Comparison of ENCODE assay signal across 13 cellular contexts in genomic region chr17:34638526-34639260, GRCh38. TPM values are rescaled to one million over a fixed set of nuclear protein-coding genes. Genes with fewer than 3 reads are reported as not detected.
DNase-seq lines count a peak whose midpoint lies in the region; ATAC-seq, FAIRE-seq and TF ChIP-seq lines count a peak whose summit lies in the region.
"Had no signal": no experiment of that assay in that cellular context is flagged by ENCODE, and none has a peak within 500 bp of the region (broad histone marks: within the 10 kb centered on the region; RNA-seq: fewer than 3 reads in every experiment).

No MANE protein-coding gene starts in this region.

- no peaks in the 10 kb centered on the region for H4K20me1 ChIP-seq in H1 (replicated peaks in 1 of 2; ENCODE audit: control insufficient read depth in 1 of 2, insufficient read depth in 2 of 2, low read length in 2 of 2)

- H3K9me3 ChIP-seq in NT2/D1 (ENCODE audit: insufficient read depth, low read length) (no peaks in the 10 kb centered on the region), H1 (ENCODE audit: insufficient read depth in 2 of 2, low read depth in 1 of 2, low read length in 1 of 2) (no peaks in the 10 kb centered on the region), spleen (no peaks in the 10 kb centered on the region)
- H3K9me3 ChIP-seq: upper lobe of right lung had no signal

- H4K5ac ChIP-seq in H1 (ENCODE audit: insufficient read length, low read depth, low read length): no peak overlapping the region

- peaks cover 8% of the 10 kb centered on the region for H3K4me1 Mint-ChIP-seq in activated T-cell treated with anti-CD3 and anti-CD28 coated beads, Interleukin-2, amount 50 U/mL, for 4 hours (ENCODE audit: low read depth)

- H3K4me3 ChIP-seq in NT2/D1 (ENCODE audit: insufficient read length, low read depth) (no peak overlapping the region), H1 (ENCODE audit: extremely low read depth in 1 of 4, insufficient read depth in 2 of 4, low read depth in 3 of 4, low read length in 4 of 4) (no peak overlapping the region), spleen (peak overlapping the region in 4 of 8 donors; percentile 45 to 75 (median 51))

- TF ChIP-seq POLR2A in H1 (IDR thresholded peaks at IDR 0.05; ENCODE audit: control extremely low read depth in 1 of 2, low read depth in 2 of 2, low read length in 2 of 2): no peak
- TF ChIP-seq POLR2A in spleen (IDR thresholded peaks at IDR 0.05): no peak

- H4K8ac ChIP-seq in H1 (ENCODE audit: extremely low read depth, insufficient read depth, low read length): peak overlapping the region; percentile 82

- H3K36me3 ChIP-seq in NT2/D1 (ENCODE audit: insufficient read depth, insufficient read length, low read length) (no peaks in the 10 kb centered on the region), H1 (ENCODE audit: control insufficient read depth in 2 of 4, insufficient read depth in 4 of 4, low read length in 3 of 4) (no peaks in the 10 kb centered on the region), spleen (no peaks in the 10 kb centered on the region)
- H3K36me3 ChIP-seq: upper lobe of right lung had no signal

- peak overlapping the region in 1 of 2 experiments; percentile 42; a peak in 1 of 4 replicates for H3K4me2 ChIP-seq in H1 (ENCODE audit: insufficient read depth in 1 of 2, low read depth in 2 of 2, low read length in 2 of 2)

- H3K79me1 ChIP-seq in H1 (ENCODE audit: low read depth, low read length): no peaks in the 10 kb centered on the region

- no peak overlapping the region for H3K23ac ChIP-seq in H1 (ENCODE audit: insufficient read length)

- H3K27me3 Mint-ChIP-seq in activated T-cell treated with anti-CD3 and anti-CD28 coated beads, Interleukin-2, amount 50 U/mL, for 4 hours (ENCODE audit: low read depth): peaks cover 18% of the 10 kb centered on the region

- H2AFZ ChIP-seq in H1 (ENCODE audit: low read length): no peak overlapping the region

- no peak for FAIRE-seq in H1 (lab: Jason Lieb, UNC)
- FAIRE-seq: A204.1, H54 had no signal

- H3K4ac ChIP-seq in H1 (replicated peaks; ENCODE audit: insufficient read length, low read depth, low read length): peak overlapping the region; percentile 61

- no peak overlapping the region for H3K56ac ChIP-seq in H1 (replicated peaks; ENCODE audit: insufficient read length, low read depth, low read length)

- CTCF ChIA-PET in H1 (lab: Charles Lee; ENCODE audit: partially characterized antibody): interaction anchor here (0.5 to 8.0 kb wide), 42 partner anchors 9 to 254 kb away, joined by 3 to 76 read pairs (median 4); no protein-coding TSS in a partner anchor

- H2BK12ac ChIP-seq in H1 (ENCODE audit: low read depth, low read length): 0 out of 2 replicates have a peak overlapping the region, but pooled peaks have one; percentile 27

- H3K14ac ChIP-seq in H1 (ENCODE audit: insufficient read length): no peak overlapping the region

- H3K4me1 ChIP-seq in NT2/D1 (ENCODE audit: insufficient read depth, insufficient read length): no peaks in the 10 kb centered on the region
- H3K4me1 ChIP-seq in H1 (replicated peaks in 1 of 4; ENCODE audit: control insufficient read depth in 3 of 4, insufficient read depth in 4 of 4, low read length in 3 of 4): peaks cover 0 to 9% (median 0%) of the 10 kb centered on the region in 4 experiments; a peak in 3 of 7 replicates
- H3K4me1 ChIP-seq in spleen: peaks cover 4 to 19% (median 16%) of the 10 kb centered on the region in 6 donors

- H2AK5ac ChIP-seq in H1 (ENCODE audit: low read depth, low read length): no peak overlapping the region

- H3K27me3 ChIP-seq in NT2/D1 (ENCODE audit: insufficient read depth, insufficient read length): peaks cover 48% of the 10 kb centered on the region
- H3K27me3 ChIP-seq in H1 (replicated peaks in 1 of 4; ENCODE audit: control insufficient read depth in 3 of 4, extremely low read depth in 1 of 4, insufficient read depth in 3 of 4, low read length in 3 of 4): peaks cover 2 to 27% (median 16%) of the 10 kb centered on the region in 4 experiments; a peak in 6 of 7 replicates
- H3K27me3 ChIP-seq in spleen (replicated peaks in 1 of 7): peaks cover 0 to 88% (median 23%) of the 10 kb centered on the region in 7 donors

- intact Hi-C loops in spleen (cut with DNase I; ENCODE audit: low total_unique reads): loop anchor here (10.0 kb wide), 1 partner anchor 214 kb away; no protein-coding TSS in a partner anchor

- no peak for TF ChIP-seq CTCF in H1 (IDR thresholded peaks at IDR 0.05; ENCODE audit: control extremely low read depth in 1 of 3, insufficient read depth in 1 of 3, low read depth in 1 of 3, low read length in 3 of 3)
- peak in 6 of 11 experiments; percentile 11 to 55 (median 26) for TF ChIP-seq CTCF in spleen (IDR thresholded peaks at IDR 0.05 in 8 of 11, conservative IDR thresholded peaks at IDR 0.05 in 3 of 11)

- POLR2A ChIA-PET in H1 (lab: Charles Lee; ENCODE audit: partially characterized antibody): no interaction called here

- no peak for DNase-seq in activated T-cell treated with anti-CD3 and anti-CD28 coated beads, Interleukin-2, amount 50 U/mL, for 4 hours
- DNase-seq in activated T-cell treated with anti-CD3 and anti-CD28 coated beads for 4 hours (no peak), NT2/D1 (ENCODE audit: low read depth, low spot score) (no peak), H1 (ENCODE audit: low read depth in 1 of 2, low spot score in 2 of 2) (no peak), spleen (no peak), mucosa of gallbladder (ENCODE audit: low spot score) (no peak), putamen (ENCODE audit: low spot score) (no peak), SIG-M5 (lab: John Stamatoyannopoulos, UW) (no peak)
- DNase-seq: DMS 273 treated with DMSO at 0.1 percent for 48 hours had no signal

- H3K27ac ChIP-seq in H1 (ENCODE audit: low read depth, low read length) (no peak overlapping the region), spleen (no peak overlapping the region)
- H3K27ac ChIP-seq: upper lobe of right lung had no signal

- H4K91ac ChIP-seq in H1 (replicated peaks; ENCODE audit: insufficient read length, low read length): no peak overlapping the region

- ATAC-seq in activated T-cell treated with anti-CD3 and anti-CD28 coated beads, Interleukin-2, amount 50 U/mL, for 4 hours: no peak

- H2BK15ac ChIP-seq in H1 (ENCODE audit: low read length): no peak overlapping the region

- no peak overlapping the region for H3K18ac ChIP-seq in H1 (ENCODE audit: extremely low read depth, low read length)

- H3K9me3 Mint-ChIP-seq in activated T-cell treated with anti-CD3 and anti-CD28 coated beads, Interleukin-2, amount 50 U/mL, for 4 hours: no peaks in the 10 kb centered on the region

- peak overlapping the region; percentile 72 for H3K4me3 Mint-ChIP-seq in activated T-cell treated with anti-CD3 and anti-CD28 coated beads, Interleukin-2, amount 50 U/mL, for 4 hours

- H3K9ac ChIP-seq in NT2/D1 (ENCODE audit: insufficient read length, low read depth): peak overlapping the region; percentile 10
- H3K9ac ChIP-seq in H1 (replicated peaks in 1 of 4; ENCODE audit: extremely low read depth in 1 of 4, low read depth in 3 of 4, low read length in 3 of 4): no peak overlapping the region

- no peaks in the 10 kb centered on the region for H3K79me2 ChIP-seq in H1 (ENCODE audit: control insufficient read depth in 1 of 2, insufficient read depth in 2 of 2, low read length in 2 of 2)

- no peaks in the 10 kb centered on the region for H3K23me2 ChIP-seq in H1 (ENCODE audit: low read depth, low read length)

- no peak for TF ChIP-seq EP300 in H1 (IDR thresholded peaks at IDR 0.05; ENCODE audit: borderline replicate concordance in 1 of 2, low read depth in 2 of 2, low read length in 2 of 2)

- H2BK120ac ChIP-seq in H1 (replicated peaks; ENCODE audit: low read depth, low read length): no peak overlapping the region

- no peak overlapping the region for H2BK20ac ChIP-seq in H1 (ENCODE audit: low read length)

- no peaks in the 10 kb centered on the region for H3K36me3 Mint-ChIP-seq in activated T-cell treated with anti-CD3 and anti-CD28 coated beads, Interleukin-2, amount 50 U/mL, for 4 hours (ENCODE audit: insufficient read depth)

- peak overlapping the region; percentile 21; the same call in 1 of the 2 replicates for H2BK5ac ChIP-seq in H1 (ENCODE audit: low read depth, low read length)

- 53% methylated on average over 16 of the region's 17 CpGs; no CpG with 5 or more reads in 1 of the 2 experiments for WGBS in H1 (ENCODE audit: extremely low coverage in 1 of 2, insufficient coverage in 1 of 2, insufficient read length in 1 of 2, insufficient replicate concordance in 2 of 2, low coverage in 1 of 2, low lambda C conversion rate in 2 of 2, missing lambda C conversion rate in 1 of 2), 2 experiments
- 43 to 64% (median 49%) methylated on average over 9 to 17 of the region's 17 CpGs for WGBS in spleen, 5 donors

- TF ChIP-seq RAD21 in H1 (IDR thresholded peaks at IDR 0.05 in 1 of 2, conservative IDR thresholded peaks at IDR 0.05 in 1 of 2; ENCODE audit: low read depth in 2 of 2, low read length in 2 of 2): no peak

TF ChIP-seq in H1, 55 proteins besides CTCF, POLR2A, EP300 and RAD21 (continues in another document):
- TF ChIP-seq NANOG (IDR thresholded peaks at IDR 0.05; ENCODE audit: insufficient read depth, low read depth, low read length, poor library complexity, severe bottlenecking) (no peak), CEBPB (IDR thresholded peaks at IDR 0.05; ENCODE audit: low read depth, low read length) (no peak; the same call in 1 of the 2 replicates), NRF1 (IDR thresholded peaks at IDR 0.05; ENCODE audit: low read depth, low read length) (no peak), BRCA1 (IDR thresholded peaks at IDR 0.05; ENCODE audit: low read depth, low read length) (no peak), FOSL1 (IDR thresholded peaks at IDR 0.05; ENCODE audit: insufficient read depth, low read depth, low read length) (no peak), MAFK (IDR thresholded peaks at IDR 0.05; ENCODE audit: low read depth, low read length) (no peak), CREB1 (IDR thresholded peaks at IDR 0.05) (no peak), CHD1 (IDR thresholded peaks at IDR 0.05; ENCODE audit: low read depth, low read length) (no peak), SP2 (IDR thresholded peaks at IDR 0.05; ENCODE audit: low read length) (no peak), SRF (IDR thresholded peaks at IDR 0.05; ENCODE audit: low read depth, low read length) (no peak)

RNA-seq across cellular contexts. Expression of gene TMEM132E, which starts 59.3 kb away (rescaled TPM):
- total RNA-seq in activated T-cell treated with anti-CD3 and anti-CD28 coated beads, Interleukin-2, amount 50 U/mL, for 4 hours: under 1 TPM; 0.05 to 0.14 (median 0.10) TPM
- 0.31 and 0.45 TPM in 2 replicates for total RNA-seq in H1 (2021; fragmentation: NEBNext Ultra II Directional; extraction: Animal tissue kit (Norgen Biotek cat#: 25700))
- polyA plus RNA-seq in H1 (2011; rRNA removed): 0.60 and 0.67 TPM in 2 replicates
- 0.35 TPM for polyA plus RNA-seq in H1 (2011; cell fraction: cytosol; rRNA removed)
- 2.6 TPM for polyA plus RNA-seq in H1 (2011; cell fraction: nucleus; rRNA removed)
- 0.18 to 0.65 TPM (median 0.55 TPM) in 4 replicates for polyA plus RNA-seq in H1 (2012, experiment 1 of 2)
- polyA plus RNA-seq in H1 (2012, experiment 2 of 2): 0.26 TPM
- polyA plus RNA-seq in H1 (2013, experiment 1 of 2): 0.32 TPM
- 0.17 TPM for polyA plus RNA-seq in H1 (2013, experiment 2 of 2)
- 0.24 and 0.69 TPM in 2 replicates for polyA minus RNA-seq in H1 (2011; rRNA and poly(A)+ RNA removed)
- 0.22 TPM for polyA minus RNA-seq in H1 (2011; cell fraction: cytosol; rRNA and poly(A)+ RNA removed)
- 0.40 TPM for polyA minus RNA-seq in H1 (2011; cell fraction: nucleus; rRNA and poly(A)+ RNA removed)
- total RNA-seq in spleen: under 1 TPM; 0.09 to 0.79 (median 0.28) TPM
- under 1 TPM; 0.09 to 0.22 (median 0.17) TPM for polyA plus RNA-seq in spleen
- 0.23 TPM for total RNA-seq in mucosa of gallbladder
- polyA plus RNA-seq: keratinocyte had no signal

Comparison
In these comparisons a context has a peak if more than half of its experiments do, and no peak if none do; other contexts are left out.
1. CTCF ChIP-seq: peak in spleen (6 of 11); none in H1 (0 of 3).